In genomic region chr6:113763883-113764282, GRCh38 we compare ENCODE assay signal across 8 cellular contexts.
DNase-seq lines count a peak whose midpoint lies in the region; ATAC-seq lines count a peak whose summit lies in the region.

No MANE protein-coding gene starts in this region.

- ATAC-seq in GM18907 (IDR thresholded peaks at IDR 0.05; ENCODE audit: unreplicated experiment), result peak; percentile 76
- peak; percentile 58 for ATAC-seq in HG03354 (IDR thresholded peaks at IDR 0.05; ENCODE audit: poor library complexity, severe bottlenecking, unreplicated experiment)

- DNase-seq in 8988T (peak; percentile 28), dedifferentiated amniotic fluid mesenchymal stem cell (ENCODE audit: extremely low spot score) (peak; percentile 24), NCI-H2196 treated with DMSO at 0.1 percent for 48 hours (lab: John Stamatoyannopoulos, UW; ENCODE audit: unreplicated experiment) (no peak), NCI-H1930 (lab: John Stamatoyannopoulos, UW) (no peak), hypothalamus (lab: John Stamatoyannopoulos, UW) (no peak), germinal center (ENCODE audit: low spot score) (no peak)

Comparison
In these comparisons a context has a peak if more than half of its experiments do, and no peak if none do; other contexts are left out.
1. DNase-seq: peak in 8988T (single experiment) and dedifferentiated amniotic fluid mesenchymal stem cell (single experiment); none in NCI-H2196 treated with DMSO at 0.1 percent for 48 hours (single experiment), NCI-H1930 (0 of 2), hypothalamus (0 of 51) and germinal center (single experiment).